18 cellular contexts compared by ENCODE assay signal in the genomic region with DNA sequence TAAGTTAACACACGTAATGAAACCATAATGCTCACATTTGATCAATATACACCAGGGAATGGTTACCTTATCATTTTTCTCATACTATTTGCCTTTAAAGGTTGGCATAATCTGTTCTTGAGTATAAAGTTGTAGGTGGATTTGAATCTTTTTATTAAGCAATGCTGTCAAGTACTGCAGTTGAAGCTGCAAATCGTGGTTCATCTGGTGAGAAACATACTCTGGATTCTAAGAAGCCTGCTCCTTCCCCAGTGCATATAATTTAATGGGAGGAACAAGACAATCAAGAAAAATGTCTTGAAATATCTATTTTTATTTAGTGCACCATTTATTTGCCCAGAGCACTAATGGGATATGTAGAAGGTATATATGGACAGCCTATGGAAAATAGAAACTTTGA.
"Had no signal": no experiment of that assay in that cellular context is flagged by ENCODE, and none has a peak within 500 bp of the region (broad histone marks: within the 10 kb centered on the region; RNA-seq: fewer than 3 reads in every experiment).

No MANE protein-coding gene starts in this region.

- DNase-seq: colonic mucosa; cortex of kidney; dermis blood vessel endothelial cell; dorsolateral prefrontal cortex; effector CD4-positive, alpha-beta T cell; effector CD8-positive, alpha-beta T cell; effector memory CD4-positive, alpha-beta T cell; effector memory CD8-positive, alpha-beta T cell; endodermal cell; erythroblast; esophagus squamous epithelium; foreskin fibroblast; foreskin keratinocyte; foreskin melanocyte; gastrocnemius medialis; glutamatergic neuron; heart left ventricle; heart right ventricle had no signal
